Comparison of ENCODE assay signal across 8 cellular contexts in the genomic region with DNA sequence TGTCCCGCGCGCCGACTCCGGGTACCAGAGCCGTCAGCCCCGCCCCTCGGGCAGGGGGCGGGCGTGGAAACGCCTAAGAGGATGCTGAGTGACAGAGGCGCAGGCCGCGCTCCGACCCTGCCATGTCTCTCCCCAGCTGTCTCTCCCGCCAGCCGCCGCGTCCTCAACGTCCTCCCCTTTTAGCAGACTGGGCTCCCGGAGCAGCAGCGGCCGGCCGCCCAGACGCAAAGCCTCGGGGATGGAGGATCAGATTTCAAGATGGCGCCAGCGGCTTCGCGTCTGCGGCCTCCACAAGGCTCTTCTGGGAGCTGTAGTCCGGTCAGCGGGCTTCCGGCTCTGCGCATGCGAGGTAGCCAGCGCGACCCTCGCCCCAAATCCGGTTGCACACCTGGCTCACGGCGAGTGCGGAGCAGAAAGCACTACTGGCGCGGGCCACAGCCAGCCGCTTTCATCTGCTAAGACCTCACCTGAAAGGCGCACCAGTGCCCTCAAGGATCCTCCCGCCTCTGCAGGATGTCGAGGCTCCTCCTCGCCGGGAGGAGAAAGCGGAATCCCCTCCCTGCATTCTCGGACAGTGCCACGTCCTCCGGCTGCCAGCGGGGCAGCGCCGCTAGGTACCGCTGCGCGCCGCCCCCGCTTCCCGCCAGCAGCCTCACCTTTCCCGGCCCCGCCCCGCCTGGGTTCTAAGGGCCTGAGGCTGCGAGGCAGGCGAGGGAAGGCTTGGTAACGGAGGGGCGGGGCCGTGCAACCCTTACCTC.
DNase-seq lines count a peak whose midpoint lies in the region; ATAC-seq and TF ChIP-seq lines count a peak whose summit lies in the region.
"Not testable (repeated sequence)": the region's sequence is repeated elsewhere in the genome, so short reads cannot be mapped to it uniquely, and the experiment has no call there.

No MANE protein-coding gene starts in this region.

- not testable (repeated sequence) for H3K4me1 Mint-ChIP-seq in T-cell; activated naive CD8-positive, alpha-beta T cell treated with anti-CD3 and anti-CD28 coated beads for 36 hours

- not testable (repeated sequence) for H3K4me1 ChIP-seq in MM.1S (ENCODE audit: low read length); stomach

- H3K4me3 Mint-ChIP-seq in T-cell: peak overlapping the region; percentile 68 to 75 (median 71)
- peak overlapping the region; percentile 76 for H3K4me3 Mint-ChIP-seq in activated naive CD8-positive, alpha-beta T cell treated with anti-CD3 and anti-CD28 coated beads for 36 hours

- 0 to 2% (median 0%) methylated on average over 9 to 35 of the region's 72 CpGs; no CpG with 5 or more reads in 1 of the 5 donors for WGBS in stomach, 5 donors

- H3K36me3 ChIP-seq in MM.1S (replicated peaks; ENCODE audit: insufficient read depth, low read length); stomach: not testable (repeated sequence)

- H4K20me1 ChIP-seq in MM.1S (ENCODE audit: insufficient read depth, low read length): not testable (repeated sequence)

- H3K9me3 Mint-ChIP-seq in T-cell; activated naive CD8-positive, alpha-beta T cell treated with anti-CD3 and anti-CD28 coated beads for 36 hours: not testable (repeated sequence)

- TF ChIP-seq POLR2A in stomach (IDR thresholded peaks at IDR 0.05): not testable (repeated sequence)

- not testable (repeated sequence) for H3K4me2 ChIP-seq in MM.1S (ENCODE audit: low read depth, low read length)

- H3K4me3 ChIP-seq in MM.1S (ENCODE audit: low read length): not testable (repeated sequence)
- H3K4me3 ChIP-seq in stomach: peak overlapping the region; percentile 47 to 59 (median 54)

- not testable (repeated sequence) for TF ChIP-seq CTCF in MM.1S (IDR thresholded peaks at IDR 0.05; ENCODE audit: low read length)
- TF ChIP-seq CTCF in stomach (IDR thresholded peaks at IDR 0.05): peak in 1 of 7 experiments; percentile 23

- not testable (repeated sequence) for H3K9me2 ChIP-seq in MM.1S (replicated peaks; ENCODE audit: insufficient read depth, low read length)

- intact Hi-C loops in head of caudate nucleus (cut with DNase I); stomach (cut with DNase I; ENCODE audit: low total_unique reads): not testable (repeated sequence)

- TF ChIP-seq EP300 in stomach (IDR thresholded peaks at IDR 0.05): not testable (repeated sequence)

- ATAC-seq in HG02610 (IDR thresholded peaks at IDR 0.05; ENCODE audit: unreplicated experiment) (peak; percentile 87), T-cell (replicated peaks in 1 of 4) (peak; percentile 73 to 79 (median 76))

- CTCF ChIA-PET in T-cell (lab: Charles Lee): not testable (repeated sequence)

- DNase-seq in GM04503 (ENCODE audit: low read depth): peak; percentile 12
- DNase-seq in MM.1S: peak; percentile 64
- DNase-seq in T-cell: peak; percentile 6 to 74 (median 41)
- DNase-seq in activated naive CD8-positive, alpha-beta T cell treated with anti-CD3 and anti-CD28 coated beads for 36 hours: peak; percentile 65
- peak; percentile 12 to 83 (median 60) for DNase-seq in head of caudate nucleus
- DNase-seq in non-pigmented ciliary epithelial cell (ENCODE audit: low read depth): peak; percentile 8
- DNase-seq in stomach: peak; percentile 67

- not testable (repeated sequence) for H3K27me3 Mint-ChIP-seq in T-cell; activated naive CD8-positive, alpha-beta T cell treated with anti-CD3 and anti-CD28 coated beads for 36 hours

- H3K27me3 ChIP-seq in MM.1S (replicated peaks; ENCODE audit: insufficient read depth, low read length); stomach: not testable (repeated sequence)

- not testable (repeated sequence) for H3K27ac ChIP-seq in MM.1S (ENCODE audit: low read length)
- peak overlapping the region; percentile 69 to 94 (median 79) for H3K27ac ChIP-seq in stomach

- not testable (repeated sequence) for H3K27ac Mint-ChIP-seq in T-cell
- peak overlapping the region; percentile 76 for H3K27ac Mint-ChIP-seq in activated naive CD8-positive, alpha-beta T cell treated with anti-CD3 and anti-CD28 coated beads for 36 hours

- not testable (repeated sequence) for H2AFZ ChIP-seq in MM.1S (ENCODE audit: low read length)

- POLR2A ChIA-PET in T-cell (lab: Charles Lee): not testable (repeated sequence)

- not testable (repeated sequence) for H3K9me3 ChIP-seq in MM.1S (replicated peaks; ENCODE audit: insufficient read depth, low read length); stomach

- not testable (repeated sequence) for H3K79me2 ChIP-seq in MM.1S (ENCODE audit: low read length)

- H3K9ac ChIP-seq in MM.1S (ENCODE audit: low read length): not testable (repeated sequence)

- H3F3A ChIP-seq in MM.1S (ENCODE audit: insufficient read depth, low read length): not testable (repeated sequence)

- not testable (repeated sequence) for H3K36me3 Mint-ChIP-seq in T-cell; activated naive CD8-positive, alpha-beta T cell treated with anti-CD3 and anti-CD28 coated beads for 36 hours

Comparison
In these comparisons a context has a peak if more than half of its experiments do, and no peak if none do; other contexts are left out.
1. DNase-seq: peak in every context shown above with its lines; median percentile 67 in stomach; 65 in activated naive CD8-positive, alpha-beta T cell treated with anti-CD3 and anti-CD28 coated beads for 36 hours; 64 in MM.1S; 60 in head of caudate nucleus; 41 in T-cell; 12 in GM04503; 8 in non-pigmented ciliary epithelial cell.